In the genomic region with DNA sequence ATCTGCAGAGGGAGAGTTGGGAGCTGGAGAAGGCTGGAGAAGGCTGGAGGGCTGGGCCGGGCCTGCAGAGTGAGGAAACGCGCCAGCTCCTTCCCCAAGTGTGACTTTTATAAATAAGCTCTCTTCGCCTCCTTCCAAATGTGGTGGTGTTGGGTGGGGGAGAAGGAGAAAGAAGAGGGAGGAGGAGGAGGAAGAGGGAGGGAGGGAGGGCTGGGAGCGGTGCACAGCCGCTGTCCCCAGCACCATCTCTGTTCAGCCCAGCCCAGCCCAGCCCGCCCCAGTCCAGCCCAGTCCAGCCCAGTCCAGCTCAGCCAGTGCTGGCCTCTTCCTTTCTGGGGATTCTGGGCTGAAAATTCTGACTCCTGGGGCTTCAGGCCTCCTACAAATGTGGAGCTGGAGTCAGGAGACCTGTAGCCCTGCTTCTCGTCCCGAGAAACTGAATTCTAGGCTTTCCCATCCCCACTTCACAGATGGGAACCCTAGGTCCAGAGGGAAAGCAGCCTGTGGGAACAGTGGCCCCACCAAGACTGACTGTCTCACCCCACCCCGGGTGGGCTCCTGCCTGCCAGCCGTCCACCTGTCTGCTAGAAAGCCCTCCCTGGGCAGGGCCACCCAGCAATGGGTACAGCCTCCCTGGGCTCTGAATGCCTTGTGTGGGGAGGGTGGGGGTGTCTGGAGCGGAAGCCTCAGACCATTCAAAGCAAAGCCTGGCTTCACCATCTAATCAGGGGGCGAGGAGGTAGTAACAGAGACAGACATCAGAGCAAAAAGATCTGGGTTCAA, we compare ENCODE assay signal across 9 cellular contexts. TPM values are rescaled to one million over a fixed set of nuclear protein-coding genes. Genes with fewer than 3 reads are reported as not detected.
DNase-seq lines count a peak whose midpoint lies in the region; ATAC-seq and TF ChIP-seq lines count a peak whose summit lies in the region.
"Had no signal": no experiment of that assay in that cellular context is flagged by ENCODE, and none has a peak within 500 bp of the region (broad histone marks: within the 10 kb centered on the region; RNA-seq: fewer than 3 reads in every experiment).

No MANE protein-coding gene starts in this region.

- H3K9ac ChIP-seq in DND-41 (ENCODE audit: low read depth, low read length) (no peak overlapping the region), rectal smooth muscle tissue (ENCODE audit: low read length) (no peak overlapping the region)

- TF ChIP-seq POLR2A in suprapubic skin (IDR thresholded peaks at IDR 0.05) (no peak), ovary (IDR thresholded peaks at IDR 0.05) (no peak)

- no peak overlapping the region for H3K27ac ChIP-seq in DND-41 (ENCODE audit: low read length)
- H3K27ac ChIP-seq in effector memory CD4-positive, alpha-beta T cell (ENCODE audit: insufficient read depth, low read length, poor library complexity, severe bottlenecking) = peak overlapping the region; percentile 51
- peak overlapping the region; percentile 55 for H3K27ac ChIP-seq in rectal smooth muscle tissue (ENCODE audit: low read depth, low read length)
- no peak overlapping the region for H3K27ac ChIP-seq in suprapubic skin
- H3K27ac ChIP-seq in ovary = no peak overlapping the region
- H3K27ac ChIP-seq: right atrium auricular region had no signal

- H4K20me1 ChIP-seq in DND-41 (ENCODE audit: insufficient read depth, low read length) = peaks cover 40% of the 10 kb centered on the region

- intact Hi-C loops in ovary (cut with DNase I) = no loop called here

- no peak for TF ChIP-seq CTCF in DND-41 (IDR thresholded peaks at IDR 0.05; ENCODE audit: borderline replicate concordance, extremely low read depth, low read length, poor library complexity, severe bottlenecking)
- TF ChIP-seq CTCF in suprapubic skin (IDR thresholded peaks at IDR 0.05) = no peak
- no peak for TF ChIP-seq CTCF in ovary (IDR thresholded peaks at IDR 0.05)

- no peak overlapping the region for H2AFZ ChIP-seq in DND-41 (ENCODE audit: low read depth, low read length)

- H3K4me3 ChIP-seq in DND-41 (ENCODE audit: low read depth in 1 of 2, low read length in 2 of 2) (no peak overlapping the region), rectal smooth muscle tissue (ENCODE audit: low read length) (peak overlapping the region; percentile 41), suprapubic skin (no peak overlapping the region), ovary (no peak overlapping the region)
- H3K4me3 ChIP-seq in effector memory CD4-positive, alpha-beta T cell (ENCODE audit: insufficient read depth, low read depth, low read length, poor library complexity, severe bottlenecking) = peak overlapping the region; percentile 86

- DNase-seq in DND-41 = no peak
- peak; percentile 56 for DNase-seq in RKO (ENCODE audit: low spot score)
- DNase-seq in effector memory CD4-positive, alpha-beta T cell = no peak
- no peak for DNase-seq in suprapubic skin (ENCODE audit: low spot score in 2 of 2)
- DNase-seq in MV-4-11 (lab: John Stamatoyannopoulos, UW) = no peak
- no peak for DNase-seq in ovary

- peak; percentile 4; the same call in 1 of the 3 replicates for ATAC-seq in DND-41 (ENCODE audit: insufficient read depth, low read depth)
- ATAC-seq in GM21423 (IDR thresholded peaks at IDR 0.05; ENCODE audit: unreplicated experiment) = no peak

- H3K27me3 ChIP-seq in DND-41 (ENCODE audit: insufficient read depth, low read length, poor library complexity) = peaks cover 17% of the 10 kb centered on the region
- H3K27me3 ChIP-seq in effector memory CD4-positive, alpha-beta T cell (replicated peaks; ENCODE audit: control insufficient read depth, insufficient read depth, low read length, poor library complexity, severe bottlenecking) = no peaks in the 10 kb centered on the region
- no peaks in the 10 kb centered on the region for H3K27me3 ChIP-seq in rectal smooth muscle tissue (ENCODE audit: control insufficient read depth, insufficient read depth, low read length)
- no peaks in the 10 kb centered on the region for H3K27me3 ChIP-seq in suprapubic skin
- no peaks in the 10 kb centered on the region for H3K27me3 ChIP-seq in ovary
- H3K27me3 ChIP-seq: right atrium auricular region had no signal

- 66% methylated on average over 12 of the region's 13 CpGs for WGBS in suprapubic skin
- 65 to 74% (median 70%) methylated on average over 13 of the region's 13 CpGs for WGBS in ovary, 3 donors

- no peaks in the 10 kb centered on the region for H3K79me2 ChIP-seq in DND-41 (ENCODE audit: insufficient read depth, low read length)

- H3K9me3 ChIP-seq in DND-41 (ENCODE audit: insufficient read depth, low read length, severe bottlenecking) = no peaks in the 10 kb centered on the region
- no peaks in the 10 kb centered on the region for H3K9me3 ChIP-seq in effector memory CD4-positive, alpha-beta T cell (ENCODE audit: control insufficient read depth, low read length)
- H3K9me3 ChIP-seq in suprapubic skin = no peaks in the 10 kb centered on the region
- no peaks in the 10 kb centered on the region for H3K9me3 ChIP-seq in ovary
- H3K9me3 ChIP-seq: right atrium auricular region had no signal

- H3K4me1 ChIP-seq in DND-41 (ENCODE audit: insufficient read depth, low read length) (peaks cover 18% of the 10 kb centered on the region), rectal smooth muscle tissue (ENCODE audit: control insufficient read depth, insufficient read depth, low read length) (peaks cover 37% of the 10 kb centered on the region), suprapubic skin (peaks cover 31% of the 10 kb centered on the region), ovary (ENCODE audit: insufficient read depth) (no peaks in the 10 kb centered on the region)
- H3K4me1 ChIP-seq in effector memory CD4-positive, alpha-beta T cell (ENCODE audit: control insufficient read depth, insufficient read depth, low read length, poor library complexity, severe bottlenecking) = peaks cover 32% of the 10 kb centered on the region

- H3K36me3 ChIP-seq in DND-41 (ENCODE audit: insufficient read depth, low read length) (no peaks in the 10 kb centered on the region), rectal smooth muscle tissue (ENCODE audit: control insufficient read depth, insufficient read depth, low read length) (no peaks in the 10 kb centered on the region), suprapubic skin (no peaks in the 10 kb centered on the region), ovary (no peaks in the 10 kb centered on the region)
- peaks cover 3% of the 10 kb centered on the region for H3K36me3 ChIP-seq in effector memory CD4-positive, alpha-beta T cell (ENCODE audit: control insufficient read depth, insufficient read depth, low read length)
- H3K36me3 ChIP-seq: right atrium auricular region had no signal

- no peak overlapping the region for H3K4me2 ChIP-seq in DND-41 (ENCODE audit: insufficient read depth, low read length)

- TF ChIP-seq EP300 in suprapubic skin (IDR thresholded peaks at IDR 0.05) (no peak), ovary (IDR thresholded peaks at IDR 0.05) (no peak)

RNA-seq across cellular contexts. Expression of a gene that starts 2.3 kb away (rescaled TPM):
- 1 to 10 TPM; 3.3 to 6.0 (median 4.3) TPM for total RNA-seq in suprapubic skin
- total RNA-seq in ovary = 10 to 100 TPM in 1 of 7 donors, 1 to 10 TPM in 6; 4.5 to 11.3 (median 6.4) TPM
- polyA plus RNA-seq in ovary = 1 to 10 TPM; 1.6 to 5.1 TPM

RNA-seq across cellular contexts. Expression of a gene that starts 21.4 kb away (rescaled TPM):
- total RNA-seq in suprapubic skin (10 to 100 TPM; 15.2 to 39.4 (median 23.7) TPM), ovary (10 to 100 TPM in 4 of 7 donors, 1 to 10 TPM in 3; 8.0 to 34.6 (median 11.4) TPM)
- polyA plus RNA-seq in ovary = 10 to 100 TPM; 10.7 to 11.9 TPM

RNA-seq across cellular contexts. Expression of a gene that starts 33.8 kb away (rescaled TPM):
- total RNA-seq in suprapubic skin = 10 to 100 TPM; 48.1 to 65.8 (median 53.8) TPM
- total RNA-seq in ovary = 10 to 100 TPM; 19.8 to 62.9 (median 53.3) TPM
- polyA plus RNA-seq in ovary = 10 to 100 TPM; 49.0 to 52.3 TPM

RNA-seq across cellular contexts. Expression of a gene that starts 34.0 kb away (rescaled TPM):
- total RNA-seq in suprapubic skin (1 to 10 TPM; 4.4 to 4.9 (median 4.8) TPM), ovary (10 to 100 TPM in 5 of 7 donors, 1 to 10 TPM in 2; 7.1 to 16.1 (median 13.0) TPM)
- polyA plus RNA-seq in ovary = 1 to 10 TPM; 7.5 to 8.8 TPM

RNA-seq across cellular contexts. Expression of a gene that starts 49.6 kb away (rescaled TPM):
- total RNA-seq in suprapubic skin = 1 to 10 TPM; 1.9 to 3.5 (median 2.1) TPM
- 1 to 10 TPM; 4.7 to 8.8 (median 6.3) TPM for total RNA-seq in ovary
- polyA plus RNA-seq in ovary = 1 to 10 TPM in 1 of 2 donors, under 1 TPM in 1; 0.28 to 6.1 TPM

Comparison
In these comparisons a context has a peak if more than half of its experiments do, and no peak if none do; other contexts are left out.
1. H3K27ac ChIP-seq: peak in effector memory CD4-positive, alpha-beta T cell (single experiment) and rectal smooth muscle tissue (single experiment); none in DND-41 (single experiment), suprapubic skin (single experiment) and ovary (0 of 2).
2. H3K4me3 ChIP-seq: peak in effector memory CD4-positive, alpha-beta T cell (single experiment) and rectal smooth muscle tissue (single experiment); none in DND-41 (0 of 2), suprapubic skin (single experiment) and ovary (single experiment).